11 cellular contexts compared by ENCODE assay signal in the genomic region with DNA sequence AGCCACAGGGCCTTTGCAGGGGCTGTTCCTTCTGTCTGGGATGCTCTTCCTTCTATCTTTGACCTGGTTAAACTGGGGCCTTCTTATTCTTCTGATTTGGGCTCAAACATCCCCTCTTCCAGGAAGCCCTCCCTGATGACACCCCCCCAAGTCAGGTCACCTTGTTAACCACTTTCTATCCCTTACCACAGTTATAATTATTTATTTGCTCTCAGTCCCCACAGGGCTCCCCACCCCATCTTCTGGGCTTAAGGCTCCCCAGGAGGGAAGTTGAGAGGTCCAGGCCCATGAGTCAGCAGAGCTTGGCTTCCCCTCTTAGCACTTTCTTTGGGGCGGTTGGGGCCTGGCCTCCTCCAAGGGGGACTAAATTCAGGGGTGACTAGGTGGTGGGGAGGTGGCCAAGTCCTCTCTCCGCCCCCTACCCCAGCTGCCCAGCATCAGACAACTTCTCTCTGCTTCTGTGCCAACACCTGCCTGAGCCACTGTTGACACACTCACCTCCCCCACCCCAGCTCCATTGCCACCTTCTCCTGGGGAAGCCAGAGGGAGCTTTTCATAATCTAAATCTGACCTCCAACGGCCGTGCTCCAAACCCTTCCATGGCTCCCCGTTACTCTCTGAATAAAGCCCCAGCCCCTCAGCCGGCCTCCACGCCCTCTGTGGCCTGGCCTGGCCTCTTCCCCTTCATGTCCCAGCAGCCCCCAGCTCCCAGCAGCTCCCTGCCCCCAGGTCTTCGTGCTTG.
DNase-seq lines count a peak whose midpoint lies in the region; ATAC-seq and TF ChIP-seq lines count a peak whose summit lies in the region.
"Had no signal": no experiment of that assay in that cellular context is flagged by ENCODE, and none has a peak within 500 bp of the region (broad histone marks: within the 10 kb centered on the region; RNA-seq: fewer than 3 reads in every experiment).

No MANE protein-coding gene starts in this region.

- no peaks in the 10 kb centered on the region for H3K9me3 ChIP-seq in MG63
- H3K9me3 ChIP-seq in mucosa of stomach (ENCODE audit: control insufficient read depth, low read length) = no peaks in the 10 kb centered on the region

- H3K4me1 Mint-ChIP-seq in Calu3 (ENCODE audit: low read depth, unreplicated experiment) = peaks cover 65% of the 10 kb centered on the region
- peaks cover 7% of the 10 kb centered on the region for H3K4me1 Mint-ChIP-seq in activated T-helper 17 cell treated with anti-CD3 and anti-CD28 coated beads, Interleukin-2, amount 50 U/mL, for 72 hours
- peaks cover 10% of the 10 kb centered on the region for H3K4me1 Mint-ChIP-seq in T-helper 2 cell treated with Interferon-gamma antibody and Interleukin-4, amounts not matched to agents 5 μg/mL and 100 μg/mL, for 36 hours (ENCODE audit: low read depth)

- DNase-seq in Calu3 = no peak
- DNase-seq in MG63 = peak; percentile 82
- no peak for DNase-seq in T-helper 2 cell treated with Interferon-gamma antibody and Interleukin-4, amounts not matched to agents 5 μg/mL and 100 μg/mL, for 36 hours (ENCODE audit: low spot score)
- DNase-seq in stimulated activated CD4-positive, alpha-beta T cell treated with anti-CD3 and anti-CD28 coated beads, Interleukin-15, amount 100 ng/mL, for 24 hours = no peak
- DNase-seq: MM.1S, naive B cell, T1000 had no signal

- H3K9ac ChIP-seq in mucosa of stomach (ENCODE audit: low read length) = peak overlapping the region; percentile 22

- intact Hi-C loops in Calu3 (cut with micrococcal nuclease; ENCODE audit: unreplicated experiment) = no loop called here

- no peaks in the 10 kb centered on the region for H3K36me3 ChIP-seq in MG63
- H3K36me3 ChIP-seq in mucosa of stomach (ENCODE audit: control insufficient read depth, insufficient read depth, low read length) = no peaks in the 10 kb centered on the region

- peaks cover 15% of the 10 kb centered on the region for H3K4me1 ChIP-seq in mucosa of stomach (ENCODE audit: control insufficient read depth, insufficient read depth, low read length)

- H3K4me3 ChIP-seq in MG63 = no peak overlapping the region
- H3K4me3 ChIP-seq in mucosa of stomach (ENCODE audit: low read length) = no peak overlapping the region

- TF ChIP-seq CTCF in Calu3 (IDR thresholded peaks at IDR 0.05; ENCODE audit: unreplicated experiment) = no peak

- BruUV-seq in Calu3 (replicated peaks; lab: Mats Ljungman, UMichigan) = no TSS peak

- H3K27me3 ChIP-seq in MG63 = no peaks in the 10 kb centered on the region
- no peaks in the 10 kb centered on the region for H3K27me3 ChIP-seq in mucosa of stomach (ENCODE audit: control insufficient read depth, insufficient read depth, low read length)

- no peaks in the 10 kb centered on the region for H3K27me3 Mint-ChIP-seq in Calu3 (ENCODE audit: unreplicated experiment)
- no peaks in the 10 kb centered on the region for H3K27me3 Mint-ChIP-seq in activated T-helper 17 cell treated with anti-CD3 and anti-CD28 coated beads, Interleukin-2, amount 50 U/mL, for 72 hours
- no peaks in the 10 kb centered on the region for H3K27me3 Mint-ChIP-seq in T-helper 2 cell treated with Interferon-gamma antibody and Interleukin-4, amounts not matched to agents 5 μg/mL and 100 μg/mL, for 36 hours (ENCODE audit: low read depth)

- H3K9me3 Mint-ChIP-seq in Calu3 (ENCODE audit: low read depth, unreplicated experiment) = no peaks in the 10 kb centered on the region
- no peaks in the 10 kb centered on the region for H3K9me3 Mint-ChIP-seq in activated T-helper 17 cell treated with anti-CD3 and anti-CD28 coated beads, Interleukin-2, amount 50 U/mL, for 72 hours
- no peaks in the 10 kb centered on the region for H3K9me3 Mint-ChIP-seq in T-helper 2 cell treated with Interferon-gamma antibody and Interleukin-4, amounts not matched to agents 5 μg/mL and 100 μg/mL, for 36 hours

- no peak overlapping the region for H3K4me3 Mint-ChIP-seq in Calu3 (ENCODE audit: low read depth, unreplicated experiment)
- H3K4me3 Mint-ChIP-seq in activated T-helper 17 cell treated with anti-CD3 and anti-CD28 coated beads, Interleukin-2, amount 50 U/mL, for 72 hours = no peak overlapping the region
- H3K4me3 Mint-ChIP-seq in T-helper 2 cell treated with Interferon-gamma antibody and Interleukin-4, amounts not matched to agents 5 μg/mL and 100 μg/mL, for 36 hours = no peak overlapping the region
- H3K4me3 Mint-ChIP-seq: naive B cell had no signal

- CTCF ChIA-PET in Calu3 (lab: Charles Lee) = interaction anchor here (0.5 to 2.2 kb wide), 8 partner anchors 13 to 404 kb away, joined by 3 to 6 read pairs (median 5); no protein-coding TSS in a partner anchor

- H3K36me3 Mint-ChIP-seq in Calu3 (ENCODE audit: insufficient read depth, unreplicated experiment) = no peaks in the 10 kb centered on the region
- H3K36me3 Mint-ChIP-seq in activated T-helper 17 cell treated with anti-CD3 and anti-CD28 coated beads, Interleukin-2, amount 50 U/mL, for 72 hours (ENCODE audit: low read depth) = no peaks in the 10 kb centered on the region
- H3K36me3 Mint-ChIP-seq in T-helper 2 cell treated with Interferon-gamma antibody and Interleukin-4, amounts not matched to agents 5 μg/mL and 100 μg/mL, for 36 hours (ENCODE audit: low read depth) = no peaks in the 10 kb centered on the region
- H3K36me3 Mint-ChIP-seq: naive B cell had no signal

- peak overlapping the region; percentile 39 for H3K27ac Mint-ChIP-seq in Calu3 (ENCODE audit: unreplicated experiment)
- H3K27ac Mint-ChIP-seq in activated T-helper 17 cell treated with anti-CD3 and anti-CD28 coated beads, Interleukin-2, amount 50 U/mL, for 72 hours = peak overlapping the region; percentile 35
- no peak overlapping the region for H3K27ac Mint-ChIP-seq in T-helper 2 cell treated with Interferon-gamma antibody and Interleukin-4, amounts not matched to agents 5 μg/mL and 100 μg/mL, for 36 hours

- ATAC-seq in activated T-helper 17 cell treated with anti-CD3 and anti-CD28 coated beads, Interleukin-2, amount 50 U/mL, for 72 hours (replicated peaks) = no peak
- no peak for ATAC-seq in GM18511 (IDR thresholded peaks at IDR 0.05; ENCODE audit: unreplicated experiment)
- ATAC-seq in HG02610 (IDR thresholded peaks at IDR 0.05; ENCODE audit: unreplicated experiment) = no peak
